Comparison of ENCODE assay signal across 8 cellular contexts in genomic region chr16:56332464-56333079, GRCh38.
DNase-seq lines count a peak whose midpoint lies in the region; ATAC-seq, FAIRE-seq and TF ChIP-seq lines count a peak whose summit lies in the region.
"Had no signal": no experiment of that assay in that cellular context is flagged by ENCODE, and none has a peak within 500 bp of the region (broad histone marks: within the 10 kb centered on the region; RNA-seq: fewer than 3 reads in every experiment).

No MANE protein-coding gene starts in this region.

- intact Hi-C loops in posterior vena cava (cut with DNase I), result no loop called here

- no peak for TF ChIP-seq POLR2A in H54 (IDR thresholded peaks at IDR 0.05; ENCODE audit: low read depth, low read length)

- in situ Hi-C loops in KBM-7 (cut with MboI; ENCODE audit: low pct_unique_long_range_greater_than_20kb, low sequenced_read_pairs), result no loop called here

- DNase-seq in H54 (ENCODE audit: insufficient read length, low spot score) (peak; percentile 92), globus pallidus (ENCODE audit: low spot score) (peak; percentile 83), posterior vena cava (ENCODE audit: low spot score) (peak; percentile 92), NCI-H2081 treated with DMSO at 0.1 percent for 48 hours (lab: John Stamatoyannopoulos, UW) (no peak), KBM-7 (no peak)
- DNase-seq: activated B cell treated with CpG ODN at 0.5 μM for 24 hours had no signal

- peak; percentile 89 for ATAC-seq in SK-N-SH treated with all-trans-retinoic acid at 6 μM for 48 hours
- no peak for ATAC-seq in HG03460 (IDR thresholded peaks at IDR 0.05; ENCODE audit: unreplicated experiment)

- peak; percentile 72 for FAIRE-seq in H54 (lab: Jason Lieb, UNC)

TF ChIP-seq in SK-N-SH treated with all-trans-retinoic acid at 6 μM for 48 hours, 23 proteins besides CTCF, POLR2A, EP300 and RAD21:
- no peak for TF ChIP-seq ZNF70 (CRISPR knock-in tag; IDR thresholded peaks at IDR 0.05)
- TF ChIP-seq ARNTL (CRISPR knock-in tag; IDR thresholded peaks at IDR 0.05; ENCODE audit: borderline replicate concordance, low read depth), result no peak
- TF ChIP-seq, protein P1, sequence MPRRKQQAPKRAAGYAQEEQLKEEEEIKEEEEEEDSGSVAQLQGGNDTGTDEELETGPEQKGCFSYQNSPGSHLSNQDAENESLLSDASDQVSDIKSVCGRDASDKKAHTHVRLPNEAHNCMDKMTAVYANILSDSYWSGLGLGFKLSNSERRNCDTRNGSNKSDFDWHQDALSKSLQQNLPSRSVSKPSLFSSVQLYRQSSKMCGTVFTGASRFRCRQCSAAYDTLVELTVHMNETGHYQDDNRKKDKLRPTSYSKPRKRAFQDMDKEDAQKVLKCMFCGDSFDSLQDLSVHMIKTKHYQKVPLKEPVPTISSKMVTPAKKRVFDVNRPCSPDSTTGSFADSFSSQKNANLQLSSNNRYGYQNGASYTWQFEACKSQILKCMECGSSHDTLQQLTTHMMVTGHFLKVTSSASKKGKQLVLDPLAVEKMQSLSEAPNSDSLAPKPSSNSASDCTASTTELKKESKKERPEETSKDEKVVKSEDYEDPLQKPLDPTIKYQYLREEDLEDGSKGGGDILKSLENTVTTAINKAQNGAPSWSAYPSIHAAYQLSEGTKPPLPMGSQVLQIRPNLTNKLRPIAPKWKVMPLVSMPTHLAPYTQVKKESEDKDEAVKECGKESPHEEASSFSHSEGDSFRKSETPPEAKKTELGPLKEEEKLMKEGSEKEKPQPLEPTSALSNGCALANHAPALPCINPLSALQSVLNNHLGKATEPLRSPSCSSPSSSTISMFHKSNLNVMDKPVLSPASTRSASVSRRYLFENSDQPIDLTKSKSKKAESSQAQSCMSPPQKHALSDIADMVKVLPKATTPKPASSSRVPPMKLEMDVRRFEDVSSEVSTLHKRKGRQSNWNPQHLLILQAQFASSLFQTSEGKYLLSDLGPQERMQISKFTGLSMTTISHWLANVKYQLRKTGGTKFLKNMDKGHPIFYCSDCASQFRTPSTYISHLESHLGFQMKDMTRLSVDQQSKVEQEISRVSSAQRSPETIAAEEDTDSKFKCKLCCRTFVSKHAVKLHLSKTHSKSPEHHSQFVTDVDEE (CRISPR knock-in tag; IDR thresholded peaks at IDR 0.05), result no peak
- TF ChIP-seq ZFP30 (CRISPR knock-in tag; IDR thresholded peaks at IDR 0.05), result no peak
- TF ChIP-seq RARB (CRISPR knock-in tag; IDR thresholded peaks at IDR 0.05), result no peak
- no peak for TF ChIP-seq SNAI2 (CRISPR knock-in tag; IDR thresholded peaks at IDR 0.05)
- no peak for TF ChIP-seq OSR1 (CRISPR knock-in tag; IDR thresholded peaks at IDR 0.05)
- no peak for TF ChIP-seq ZC3H10 (CRISPR knock-in tag; IDR thresholded peaks at IDR 0.05)
- no peak for TF ChIP-seq TOX (CRISPR knock-in tag; IDR thresholded peaks at IDR 0.05; ENCODE audit: borderline replicate concordance)
- TF ChIP-seq, protein P2, sequence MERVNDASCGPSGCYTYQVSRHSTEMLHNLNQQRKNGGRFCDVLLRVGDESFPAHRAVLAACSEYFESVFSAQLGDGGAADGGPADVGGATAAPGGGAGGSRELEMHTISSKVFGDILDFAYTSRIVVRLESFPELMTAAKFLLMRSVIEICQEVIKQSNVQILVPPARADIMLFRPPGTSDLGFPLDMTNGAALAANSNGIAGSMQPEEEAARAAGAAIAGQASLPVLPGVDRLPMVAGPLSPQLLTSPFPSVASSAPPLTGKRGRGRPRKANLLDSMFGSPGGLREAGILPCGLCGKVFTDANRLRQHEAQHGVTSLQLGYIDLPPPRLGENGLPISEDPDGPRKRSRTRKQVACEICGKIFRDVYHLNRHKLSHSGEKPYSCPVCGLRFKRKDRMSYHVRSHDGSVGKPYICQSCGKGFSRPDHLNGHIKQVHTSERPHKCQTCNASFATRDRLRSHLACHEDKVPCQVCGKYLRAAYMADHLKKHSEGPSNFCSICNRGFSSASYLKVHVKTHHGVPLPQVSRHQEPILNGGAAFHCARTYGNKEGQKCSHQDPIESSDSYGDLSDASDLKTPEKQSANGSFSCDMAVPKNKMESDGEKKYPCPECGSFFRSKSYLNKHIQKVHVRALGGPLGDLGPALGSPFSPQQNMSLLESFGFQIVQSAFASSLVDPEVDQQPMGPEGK (CRISPR knock-in tag; IDR thresholded peaks at IDR 0.05; ENCODE audit: borderline replicate concordance), result no peak
- no peak for TF ChIP-seq TCF4 (CRISPR knock-in tag; IDR thresholded peaks at IDR 0.05; ENCODE audit: borderline replicate concordance)
- no peak for TF ChIP-seq GLIS3 (CRISPR knock-in tag; IDR thresholded peaks at IDR 0.05)
- no peak for TF ChIP-seq ZNF565 (CRISPR knock-in tag; conservative IDR thresholded peaks at IDR 0.05; ENCODE audit: low read depth)
- TF ChIP-seq CREB5 (CRISPR knock-in tag; IDR thresholded peaks at IDR 0.05; ENCODE audit: low read depth), result no peak
- no peak for TF ChIP-seq PPARA (CRISPR knock-in tag; IDR thresholded peaks at IDR 0.05; ENCODE audit: borderline replicate concordance)
- TF ChIP-seq ZNF8 (CRISPR knock-in tag; IDR thresholded peaks at IDR 0.05), result no peak
- TF ChIP-seq, protein P3, sequence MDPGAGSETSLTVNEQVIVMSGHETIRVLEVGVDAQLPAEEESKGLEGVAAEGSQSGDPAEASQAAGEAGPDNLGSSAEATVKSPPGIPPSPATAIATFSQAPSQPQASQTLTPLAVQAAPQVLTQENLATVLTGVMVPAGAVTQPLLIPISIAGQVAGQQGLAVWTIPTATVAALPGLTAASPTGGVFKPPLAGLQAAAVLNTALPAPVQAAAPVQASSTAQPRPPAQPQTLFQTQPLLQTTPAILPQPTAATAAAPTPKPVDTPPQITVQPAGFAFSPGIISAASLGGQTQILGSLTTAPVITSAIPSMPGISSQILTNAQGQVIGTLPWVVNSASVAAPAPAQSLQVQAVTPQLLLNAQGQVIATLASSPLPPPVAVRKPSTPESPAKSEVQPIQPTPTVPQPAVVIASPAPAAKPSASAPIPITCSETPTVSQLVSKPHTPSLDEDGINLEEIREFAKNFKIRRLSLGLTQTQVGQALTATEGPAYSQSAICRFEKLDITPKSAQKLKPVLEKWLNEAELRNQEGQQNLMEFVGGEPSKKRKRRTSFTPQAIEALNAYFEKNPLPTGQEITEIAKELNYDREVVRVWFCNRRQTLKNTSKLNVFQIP (CRISPR knock-in tag; IDR thresholded peaks at IDR 0.05; ENCODE audit: borderline replicate concordance, low read depth), result no peak
- no peak for TF ChIP-seq BACH2 (CRISPR knock-in tag; IDR thresholded peaks at IDR 0.05; ENCODE audit: borderline replicate concordance)
- TF ChIP-seq ESRRG (CRISPR knock-in tag; IDR thresholded peaks at IDR 0.05), result no peak
- TF ChIP-seq ISL1 (CRISPR knock-in tag; IDR thresholded peaks at IDR 0.05), result no peak

Comparison
In these comparisons a context has a peak if more than half of its experiments do, and no peak if none do; other contexts are left out.
1. DNase-seq: peak in H54 (single experiment), globus pallidus (single experiment) and posterior vena cava (single experiment); none in NCI-H2081 treated with DMSO at 0.1 percent for 48 hours (single experiment) and KBM-7 (single experiment).